9 cellular contexts compared by ENCODE assay signal in the genomic region with DNA sequence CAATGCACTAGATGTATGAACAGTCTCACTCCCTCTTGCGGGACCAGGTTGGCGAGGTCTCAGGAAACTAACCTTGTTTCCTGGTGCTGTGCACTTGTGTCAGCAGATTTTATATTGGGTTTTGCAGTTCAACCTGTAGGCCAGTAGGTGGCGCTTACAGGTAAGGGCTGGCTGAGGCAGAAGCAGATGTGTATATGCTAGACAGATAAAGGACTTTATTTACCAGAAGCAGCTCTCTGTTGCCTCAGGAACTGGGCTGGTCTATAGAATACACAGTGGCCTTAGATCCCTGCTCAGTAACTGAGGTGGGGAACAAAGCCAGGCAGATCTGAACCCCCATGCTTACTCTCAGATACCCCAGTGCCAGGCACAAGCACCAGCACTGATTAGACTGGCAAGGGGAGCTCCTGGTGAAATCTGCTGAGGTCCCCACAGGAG.
DNase-seq lines count a peak whose midpoint lies in the region; ATAC-seq and TF ChIP-seq lines count a peak whose summit lies in the region.
"Had no signal": no experiment of that assay in that cellular context is flagged by ENCODE, and none has a peak within 500 bp of the region (broad histone marks: within the 10 kb centered on the region; RNA-seq: fewer than 3 reads in every experiment).

No MANE protein-coding gene starts in this region.

- H3K9me3 ChIP-seq in psoas muscle, result peaks cover 7% of the 10 kb centered on the region

- TF ChIP-seq CTCF in fibroblast of mammary gland (conservative IDR thresholded peaks at IDR 0.05; ENCODE audit: control insufficient read depth, insufficient read depth, low read depth, low read length) (peak; percentile 80), psoas muscle (IDR thresholded peaks at IDR 0.05) (peak; percentile 57)

- H3K36me3 ChIP-seq in psoas muscle (ENCODE audit: insufficient read depth in 1 of 2, low read depth in 1 of 2), result no peaks in the 10 kb centered on the region
- H3K36me3 ChIP-seq: BLaER1 treated with 17β-estradiol and CSF1 and Interleukin-3, amounts not matched to agents 10 nM and 100 nM had no signal

- ATAC-seq in HG03175 (IDR thresholded peaks at IDR 0.05; ENCODE audit: unreplicated experiment) (peak; percentile 85), psoas muscle (no peak), HG03460 (IDR thresholded peaks at IDR 0.05; ENCODE audit: unreplicated experiment) (no peak)

- H3K4me3 ChIP-seq in fibroblast of mammary gland (ENCODE audit: control insufficient read depth, low read depth, low read length) (no peak overlapping the region), psoas muscle (no peak overlapping the region)
- H3K4me3 ChIP-seq: BLaER1 treated with 17β-estradiol and CSF1 and Interleukin-3, amounts not matched to agents 10 nM and 100 nM had no signal

- WGBS in psoas muscle, 3 donors, result 10 to 16% (median 13%) methylated on average over 3 of the region's 3 CpGs

- DNase-seq in NCI-H2107 treated with DMSO at 0.1 percent for 48 hours (lab: John Stamatoyannopoulos, UW; ENCODE audit: unreplicated experiment) (peak; percentile 9), NCI-H2107 (lab: John Stamatoyannopoulos, UW) (no peak), NCI-H82 treated with DMSO at 0.1 percent for 48 hours (lab: John Stamatoyannopoulos, UW; ENCODE audit: unreplicated experiment) (peak; percentile 52), fibroblast of mammary gland (ENCODE audit: low read depth) (peak; percentile 47), psoas muscle (no peak)
- DNase-seq in activated CD8-positive, alpha-beta memory T cell treated with anti-CD3 and anti-CD28 coated beads, Interleukin-2, amount 50 U/mL, for 4 hours, result peak; percentile 47

- no peak overlapping the region for H3K27ac ChIP-seq in psoas muscle
- H3K27ac ChIP-seq: BLaER1 treated with 17β-estradiol and CSF1 and Interleukin-3, amounts not matched to agents 10 nM and 100 nM had no signal

- no peaks in the 10 kb centered on the region for H3K4me1 ChIP-seq in psoas muscle
- H3K4me1 ChIP-seq: BLaER1 treated with 17β-estradiol and CSF1 and Interleukin-3, amounts not matched to agents 10 nM and 100 nM had no signal

- intact Hi-C loops in psoas muscle (cut with DNase I), result loop anchor here in 1 of 2 donors (5.0 kb wide), 1 partner anchor 401 kb away; no protein-coding TSS in a partner anchor

- no peaks in the 10 kb centered on the region for H3K27me3 ChIP-seq in psoas muscle (ENCODE audit: insufficient read depth in 3 of 3, low read length in 2 of 3)
- H3K27me3 ChIP-seq: BLaER1 treated with 17β-estradiol and CSF1 and Interleukin-3, amounts not matched to agents 10 nM and 100 nM had no signal

Comparison
In these comparisons a context has a peak if more than half of its experiments do, and no peak if none do; other contexts are left out.
1. DNase-seq: peak in NCI-H2107 treated with DMSO at 0.1 percent for 48 hours (single experiment), NCI-H82 treated with DMSO at 0.1 percent for 48 hours (single experiment), activated CD8-positive, alpha-beta memory T cell treated with anti-CD3 and anti-CD28 coated beads, Interleukin-2, amount 50 U/mL, for 4 hours (single experiment) and fibroblast of mammary gland (single experiment); none in NCI-H2107 (single experiment) and psoas muscle (0 of 2).